ENCODE assay signal across 22 cellular contexts in the genomic region with DNA sequence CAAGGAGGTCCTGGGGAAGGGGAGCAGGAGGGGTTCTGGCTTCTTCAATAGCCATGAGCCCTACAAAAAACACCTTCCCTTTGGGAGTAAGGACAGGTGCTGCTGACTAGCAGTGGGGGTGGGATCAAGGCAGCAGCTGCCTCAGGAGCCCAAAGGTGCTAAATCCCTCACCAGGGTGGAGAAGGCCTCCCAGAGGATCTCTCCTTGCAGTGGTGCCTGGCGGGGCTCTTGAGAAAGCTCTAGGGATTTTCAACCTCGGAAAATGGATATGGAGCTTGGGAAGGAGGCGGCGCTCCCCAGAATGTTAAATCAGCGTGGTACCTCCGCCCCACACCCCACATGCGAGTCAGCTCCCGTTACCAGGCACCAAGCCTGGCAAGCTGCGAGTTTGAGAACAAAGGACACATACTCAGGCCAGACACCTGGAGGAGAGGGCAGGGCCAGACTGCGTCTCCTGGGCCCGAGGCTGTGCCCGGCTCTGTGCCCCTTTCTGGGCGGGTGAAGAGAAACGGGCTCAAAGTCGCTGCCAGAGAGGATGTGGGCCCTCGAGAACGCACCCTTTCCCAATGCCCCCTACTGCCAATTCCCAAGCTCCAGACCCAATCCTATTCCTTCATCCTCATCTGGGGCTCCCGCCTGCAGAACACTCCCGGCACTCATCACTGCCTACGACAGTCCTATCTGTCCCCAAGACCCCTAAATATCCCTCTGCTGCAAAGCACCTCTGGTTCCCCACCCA.
DNase-seq lines count a peak whose midpoint lies in the region; ATAC-seq and TF ChIP-seq lines count a peak whose summit lies in the region.
"Had no signal": no experiment of that assay in that cellular context is flagged by ENCODE, and none has a peak within 500 bp of the region (broad histone marks: within the 10 kb centered on the region; RNA-seq: fewer than 3 reads in every experiment).

No MANE protein-coding gene starts in this region.

- TF ChIP-seq CTCF in right atrium auricular region (IDR thresholded peaks at IDR 0.05), result no peak
- TF ChIP-seq CTCF in heart right ventricle (IDR thresholded peaks at IDR 0.05), result no peak
- TF ChIP-seq CTCF in endodermal cell (conservative IDR thresholded peaks at IDR 0.05), result no peak
- TF ChIP-seq CTCF in type B pancreatic cell (conservative IDR thresholded peaks at IDR 0.05), result no peak

- no peaks in the 10 kb centered on the region for H3K36me3 Mint-ChIP-seq in endodermal cell (ENCODE audit: low read depth)
- H3K36me3 Mint-ChIP-seq in type B pancreatic cell, result no peaks in the 10 kb centered on the region

- ATAC-seq in heart right ventricle, result no peak
- ATAC-seq: GM23338, HCT116 had no signal

- H3K9me3 ChIP-seq in right atrium auricular region, result peaks cover 0 to 6% of the 10 kb centered on the region in 2 donors
- peaks cover 0 to 12% (median 0%) of the 10 kb centered on the region in 11 donors for H3K9me3 ChIP-seq in heart right ventricle
- no peaks in the 10 kb centered on the region for H3K9me3 ChIP-seq in endodermal cell (ENCODE audit: control insufficient read depth, low read length)

- H3K27ac ChIP-seq in right atrium auricular region (no peak overlapping the region), heart right ventricle (no peak overlapping the region), endodermal cell (ENCODE audit: low read depth, low read length) (no peak overlapping the region), caudate nucleus (ENCODE audit: low read depth, low read length) (no peak overlapping the region)
- H3K27ac ChIP-seq: RWPE1, SK-N-MC had no signal

- H3K27me3 ChIP-seq in right atrium auricular region, result peaks cover 0 to 4% of the 10 kb centered on the region in 2 donors
- H3K27me3 ChIP-seq in heart right ventricle, result peaks cover 3 to 44% (median 38%) of the 10 kb centered on the region in 7 donors
- H3K27me3 ChIP-seq in endodermal cell (ENCODE audit: control insufficient read depth, insufficient read depth, low read length, poor library complexity, severe bottlenecking), result no peaks in the 10 kb centered on the region

- H3K4me1 Mint-ChIP-seq in endodermal cell, result no peaks in the 10 kb centered on the region
- H3K4me1 Mint-ChIP-seq in type B pancreatic cell (ENCODE audit: unreplicated experiment), result no peaks in the 10 kb centered on the region
- H3K4me1 Mint-ChIP-seq: GM23338 had no signal

- H3K27me3 Mint-ChIP-seq in endodermal cell (ENCODE audit: insufficient read depth), result peaks cover 2% of the 10 kb centered on the region
- peaks cover 21% of the 10 kb centered on the region for H3K27me3 Mint-ChIP-seq in type B pancreatic cell

- H3K4me3 Mint-ChIP-seq in endodermal cell (no peak overlapping the region), type B pancreatic cell (no peak overlapping the region)
- H3K4me3 Mint-ChIP-seq: GM23338 had no signal

- H3K4me1 ChIP-seq in right atrium auricular region (no peaks in the 10 kb centered on the region), heart right ventricle (no peaks in the 10 kb centered on the region), endodermal cell (ENCODE audit: control insufficient read depth, insufficient read depth, low read length) (no peaks in the 10 kb centered on the region)

- 75 to 82% methylated on average over 20 of the region's 20 CpGs for WGBS in heart right ventricle, 2 donors
- WGBS in endodermal cell (ENCODE audit: insufficient coverage in 1 of 2, insufficient read length in 1 of 2), 2 experiments, result 84% methylated on average over 15 to 20 of the region's 20 CpGs

- H3K27ac Mint-ChIP-seq in endodermal cell (no peak overlapping the region), type B pancreatic cell (no peak overlapping the region)
- H3K27ac Mint-ChIP-seq: GM23338 had no signal

- no peak overlapping the region for H3K9ac ChIP-seq in endodermal cell (ENCODE audit: extremely low read depth, low read length, poor library complexity, severe bottlenecking)

- H3K36me3 ChIP-seq in right atrium auricular region, result no peaks in the 10 kb centered on the region
- no peaks in the 10 kb centered on the region for H3K36me3 ChIP-seq in heart right ventricle
- H3K36me3 ChIP-seq in endodermal cell (ENCODE audit: control insufficient read depth, insufficient read depth, low read length), result no peaks in the 10 kb centered on the region

- DNase-seq in NCI-H1417 (lab: John Stamatoyannopoulos, UW) (peak in 2 of 3 experiments; percentile 1 to 3), NCI-H1417 treated with DMSO at 0.1 percent for 48 hours (lab: John Stamatoyannopoulos, UW) (no peak), right atrium auricular region (ENCODE audit: low spot score) (peak; percentile 26), heart right ventricle (no peak), endodermal cell (peak; percentile 39), type B pancreatic cell (ENCODE audit: extremely low spot score, unreplicated experiment) (peak; percentile 58), activated T-cell treated with anti-CD3 and anti-CD28 coated beads for 4 hours (no peak), caudate nucleus (lab: John Stamatoyannopoulos, UW) (no peak)
- DNase-seq: 8988T; COR-L47; DMS 273 treated with DMSO at 0.1 percent for 48 hours; KG1; NCI-H1092 treated with DMSO at 0.1 percent for 48 hours; NCI-H187; NCI-H510A; NK-92 treated with Interleukin-12 subunit alpha and Interleukin-12 subunit beta, amount 100 ng/mL, for 24 hours; SHP77 treated with DMSO at 0.1 percent for 48 hours; SW 1271 had no signal

- H3K4me3 ChIP-seq in right atrium auricular region (no peak overlapping the region), heart right ventricle (no peak overlapping the region), endodermal cell (ENCODE audit: low read length) (no peak overlapping the region)
- H3K4me3 ChIP-seq: GM23338, SK-N-MC had no signal

- peaks cover 23% of the 10 kb centered on the region for H3K9me3 Mint-ChIP-seq in endodermal cell
- H3K9me3 Mint-ChIP-seq in type B pancreatic cell, result no peaks in the 10 kb centered on the region

- intact Hi-C loops in heart right ventricle (cut with DNase I), result no loop called here

Comparison
In these comparisons a context has a peak if more than half of its experiments do, and no peak if none do; other contexts are left out.
1. DNase-seq: peak in NCI-H1417 (2 of 3), right atrium auricular region (single experiment), endodermal cell (single experiment) and type B pancreatic cell (single experiment); none in NCI-H1417 treated with DMSO at 0.1 percent for 48 hours (single experiment), heart right ventricle (0 of 2), activated T-cell treated with anti-CD3 and anti-CD28 coated beads for 4 hours (single experiment) and caudate nucleus (0 of 61).